1 cellular context compared by ENCODE assay signal in the genomic region with DNA sequence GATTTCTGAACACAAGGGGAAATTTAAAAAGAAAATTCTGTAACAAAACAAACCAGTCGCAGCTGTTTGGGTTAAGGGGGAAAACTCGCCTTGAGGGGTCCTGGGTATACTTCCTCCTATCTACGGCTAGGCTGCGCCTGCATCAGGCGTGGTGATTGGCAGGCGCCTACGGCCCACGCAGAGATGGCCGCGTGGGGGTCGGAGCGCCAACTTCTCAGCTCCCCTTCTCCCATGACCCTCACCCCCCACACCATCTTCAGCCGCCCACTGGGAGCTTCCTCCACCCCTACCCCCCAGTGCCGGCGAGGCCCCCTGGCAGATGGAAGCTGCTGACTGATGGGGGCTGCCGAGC.
TF ChIP-seq lines count a peak whose summit lies in the region.

No MANE protein-coding gene starts in this region.

TF ChIP-seq in SK-N-SH treated with all-trans-retinoic acid at 6 μM for 48 hours, 23 proteins besides CTCF, POLR2A, EP300 and RAD21 (continued from another document):
- TF ChIP-seq CSRNP3 (CRISPR knock-in tag; IDR thresholded peaks at IDR 0.05), result no peak
- no peak for TF ChIP-seq TOX (CRISPR knock-in tag; IDR thresholded peaks at IDR 0.05; ENCODE audit: borderline replicate concordance)
- TF ChIP-seq POU6F1 (CRISPR knock-in tag; IDR thresholded peaks at IDR 0.05; ENCODE audit: borderline replicate concordance, low read depth), result no peak
- no peak for TF ChIP-seq PPARA (CRISPR knock-in tag; IDR thresholded peaks at IDR 0.05; ENCODE audit: borderline replicate concordance)
- no peak for TF ChIP-seq ESRRG (CRISPR knock-in tag; IDR thresholded peaks at IDR 0.05)
- no peak for TF ChIP-seq ARNTL (CRISPR knock-in tag; IDR thresholded peaks at IDR 0.05; ENCODE audit: borderline replicate concordance, low read depth)
- TF ChIP-seq TSHZ2 (CRISPR knock-in tag; IDR thresholded peaks at IDR 0.05), result no peak
- TF ChIP-seq ZC3H10 (CRISPR knock-in tag; IDR thresholded peaks at IDR 0.05), result no peak
- no peak for TF ChIP-seq ZNF565 (CRISPR knock-in tag; conservative IDR thresholded peaks at IDR 0.05; ENCODE audit: low read depth)
- TF ChIP-seq BACH2 (CRISPR knock-in tag; IDR thresholded peaks at IDR 0.05; ENCODE audit: borderline replicate concordance), result no peak
- TF ChIP-seq TCF4 (CRISPR knock-in tag; IDR thresholded peaks at IDR 0.05; ENCODE audit: borderline replicate concordance), result no peak
